In genomic region chr12:96334502-96334901, GRCh38 we compare ENCODE assay signal across 27 cellular contexts.
"Had no signal": no experiment of that assay in that cellular context is flagged by ENCODE, and none has a peak within 500 bp of the region (broad histone marks: within the 10 kb centered on the region; RNA-seq: fewer than 3 reads in every experiment).

No MANE protein-coding gene starts in this region.

- H3K27me3 ChIP-seq: breast epithelium, colonic mucosa, esophagus muscularis mucosa, foreskin keratinocyte, left lung, neutrophil, sigmoid colon, upper lobe of left lung had no signal

- H3K4me1 ChIP-seq: breast epithelium, colonic mucosa, lower lobe of right lung, prostate gland had no signal

- H3K9me3 ChIP-seq: colonic mucosa, neutrophil, prostate gland, sigmoid colon, upper lobe of left lung had no signal

- H3K36me3 ChIP-seq: breast epithelium, colonic mucosa, lower lobe of right lung, prostate gland had no signal

- H3K4me3 ChIP-seq: breast epithelium, colonic mucosa, esophagus muscularis mucosa, left lung, lower lobe of right lung, mucosa of descending colon, prostate gland, sigmoid colon, upper lobe of left lung had no signal

- FAIRE-seq: small intestine had no signal

- H3K27ac ChIP-seq: breast epithelium, colonic mucosa, esophagus muscularis mucosa, foreskin keratinocyte, lower lobe of right lung, prostate gland, sigmoid colon had no signal

- DNase-seq: activated CD4-positive, alpha-beta memory T cell treated with anti-CD3 and anti-CD28 coated beads, Interleukin-2, amount 10 ng/mL, durations not matched to agents 7 days and 5 days; activated CD4-positive, alpha-beta T cell treated with anti-CD3 and anti-CD28 coated beads for 1 hour; activated CD8-positive, alpha-beta memory T cell treated with anti-CD3 and anti-CD28 coated beads, Interleukin-2, amount 50 U/mL, for 48 hours; activated gamma-delta T cell; activated naive CD8-positive, alpha-beta T cell treated with anti-CD3 and anti-CD28 coated beads, Interleukin-2, amount 50 U/mL, for 24 hours; activated T-cell treated with anti-CD3 and anti-CD28 coated beads, Interleukin-2, amount 50 U/mL, for 24 hours; amygdala; colonic mucosa; foreskin keratinocyte; kidney glomerular epithelial cell; left lung; lower lobe of right lung; mucosa of descending colon; nephron progenitor cell; retina; sigmoid colon; small intestine; stimulated activated CD4-positive, alpha-beta T cell treated with anti-CD3 and anti-CD28 coated beads, Interleukin-4, amount 100 ng/mL, for 24 hours; SW 1271; T-helper 17 cell; T1000; upper lobe of left lung had no signal

- ATAC-seq: foreskin keratinocyte, left lung, lower lobe of right lung, mucosa of descending colon, WTC11 had no signal
